18 cellular contexts compared by ENCODE assay signal in genomic region chr7:28687631-28688030, GRCh38.
DNase-seq lines count a peak whose midpoint lies in the region; ATAC-seq, FAIRE-seq and TF ChIP-seq lines count a peak whose summit lies in the region.
"Had no signal": no experiment of that assay in that cellular context is flagged by ENCODE, and none has a peak within 500 bp of the region (broad histone marks: within the 10 kb centered on the region; RNA-seq: fewer than 3 reads in every experiment).

No MANE protein-coding gene starts in this region.

- H3K27ac ChIP-seq in GM23338 (ENCODE audit: low read depth) (no peak overlapping the region), ascending aorta (peak overlapping the region; percentile 80 to 92), kidney (ENCODE audit: low read depth in 2 of 2, low read length in 2 of 2) (no peak overlapping the region)
- H3K27ac ChIP-seq: VCaP had no signal

- H3F3A ChIP-seq in GM23338 (replicated peaks; ENCODE audit: low read depth), result no peaks in the 10 kb centered on the region

- no peaks in the 10 kb centered on the region for H3K36me3 Mint-ChIP-seq in GM23338 (ENCODE audit: low read depth)
- no peaks in the 10 kb centered on the region for H3K36me3 Mint-ChIP-seq in activated CD4-positive, alpha-beta T cell treated with anti-CD3 and anti-CD28 coated beads, Interleukin-2, amount 10 ng/mL, durations not matched to agents 24 days and 14 days (ENCODE audit: low read depth)
- H3K36me3 Mint-ChIP-seq: activated naive CD8-positive, alpha-beta T cell; CD4-positive, CD25-positive, alpha-beta regulatory T cell had no signal

- H3K36me3 ChIP-seq in GM23338 (ENCODE audit: insufficient read depth) (no peaks in the 10 kb centered on the region), ascending aorta (no peaks in the 10 kb centered on the region), kidney (ENCODE audit: control insufficient read depth in 1 of 2, insufficient read depth in 2 of 2, low read length in 2 of 2) (no peaks in the 10 kb centered on the region), skeletal muscle satellite cell (ENCODE audit: insufficient read depth, low read length) (no peaks in the 10 kb centered on the region)

- no peaks in the 10 kb centered on the region for H3K79me2 ChIP-seq in GM23338 (replicated peaks; ENCODE audit: insufficient read depth)

- no peak for FAIRE-seq in kidney (lab: Jason Lieb, UNC)
- FAIRE-seq: HepG2 had no signal

- H3K4me2 ChIP-seq in GM23338 (peak overlapping the region; percentile 50; the same call in 1 of the 2 replicates), skeletal muscle satellite cell (ENCODE audit: low read length) (peak overlapping the region; percentile 80)

- H3K4me3 ChIP-seq in GM23338 (no peak overlapping the region), ascending aorta (peak overlapping the region in 1 of 2 donors; percentile 66), kidney (ENCODE audit: low read length in 2 of 2) (peak overlapping the region; percentile 1 to 30), skeletal muscle satellite cell (ENCODE audit: low read length) (peak overlapping the region; percentile 73)
- H3K4me3 ChIP-seq: lung had no signal

- intact Hi-C loops in ascending aorta (cut with DNase I), result loop anchor here (2.0 to 10.0 kb wide), 4 partner anchors 67 to 1597 kb away; partner anchors contain the start of genes HIBADH and ZNRF2
- intact Hi-C loops in kidney (cut with DNase I), result no loop called here
- intact Hi-C loops in activated CD4-positive, alpha-beta T cell treated with anti-CD3 and anti-CD28 coated beads, Interleukin-2, amount 10 ng/mL, durations not matched to agents 24 days and 14 days (cut with micrococcal nuclease), result no loop called here

- TF ChIP-seq CTCF in GM23338 (conservative IDR thresholded peaks at IDR 0.05; ENCODE audit: low read depth in 2 of 2) (no peak), ascending aorta (IDR thresholded peaks at IDR 0.05) (no peak), kidney (IDR thresholded peaks at IDR 0.05; ENCODE audit: borderline replicate concordance, extremely low read depth, insufficient read depth) (no peak)

- H3K27ac Mint-ChIP-seq in GM23338, result no peak overlapping the region
- H3K27ac Mint-ChIP-seq in activated CD4-positive, alpha-beta T cell treated with anti-CD3 and anti-CD28 coated beads, Interleukin-2, amount 10 ng/mL, durations not matched to agents 24 days and 14 days, result no peak overlapping the region
- H3K27ac Mint-ChIP-seq: activated naive CD8-positive, alpha-beta T cell; CD4-positive, CD25-positive, alpha-beta regulatory T cell; dendritic cell treated with granulocyte-macrophage colony-stimulating factor and Interleukin-4, amounts not matched to agents 40 ng/mL and 50 ng/mL, for 4 days; progenitor cell of endocrine pancreas; stimulated activated naive CD8-positive, alpha-beta T cell treated with anti-CD3 and anti-CD28 coated beads, Interleukin-15, Interleukin-2, amounts not matched to agents 100 ng/mL and 50 ng/mL, for 24 hours had no signal

- no peaks in the 10 kb centered on the region for H4K20me1 ChIP-seq in GM23338 (replicated peaks; ENCODE audit: insufficient read depth)

- peak overlapping the region; percentile 44; the same call in 1 of the 2 replicates for H2AFZ ChIP-seq in GM23338

- H3K9me2 ChIP-seq in GM23338 (ENCODE audit: insufficient read depth), result no peaks in the 10 kb centered on the region

- H3K9me3 Mint-ChIP-seq in GM23338, result no peaks in the 10 kb centered on the region
- H3K9me3 Mint-ChIP-seq in activated CD4-positive, alpha-beta T cell treated with anti-CD3 and anti-CD28 coated beads, Interleukin-2, amount 10 ng/mL, durations not matched to agents 24 days and 14 days, result no peaks in the 10 kb centered on the region
- H3K9me3 Mint-ChIP-seq: CD4-positive, CD25-positive, alpha-beta regulatory T cell; dendritic cell treated with granulocyte-macrophage colony-stimulating factor and Interleukin-4, amounts not matched to agents 40 ng/mL and 50 ng/mL, for 4 days; stimulated activated naive CD8-positive, alpha-beta T cell treated with anti-CD3 and anti-CD28 coated beads, Interleukin-15, Interleukin-2, amounts not matched to agents 100 ng/mL and 50 ng/mL, for 24 hours had no signal

- no peak overlapping the region for H3K4me3 Mint-ChIP-seq in GM23338
- no peak overlapping the region for H3K4me3 Mint-ChIP-seq in activated CD4-positive, alpha-beta T cell treated with anti-CD3 and anti-CD28 coated beads, Interleukin-2, amount 10 ng/mL, durations not matched to agents 24 days and 14 days
- H3K4me3 Mint-ChIP-seq: activated naive CD8-positive, alpha-beta T cell; CD4-positive, CD25-positive, alpha-beta regulatory T cell; dendritic cell treated with granulocyte-macrophage colony-stimulating factor and Interleukin-4, amounts not matched to agents 40 ng/mL and 50 ng/mL, for 4 days; stimulated activated naive CD8-positive, alpha-beta T cell treated with anti-CD3 and anti-CD28 coated beads, Interleukin-15, Interleukin-2, amounts not matched to agents 100 ng/mL and 50 ng/mL, for 24 hours had no signal

- H3K9ac ChIP-seq in kidney (ENCODE audit: low read length in 2 of 2), result peak overlapping the region in 1 of 2 donors; percentile 41
- H3K9ac ChIP-seq in skeletal muscle satellite cell (ENCODE audit: low read depth, low read length), result peak overlapping the region; percentile 92

- DNase-seq in GM23338 (ENCODE audit: low spot score), result no peak
- no peak for DNase-seq in ascending aorta (ENCODE audit: low spot score in 2 of 2)
- no peak for DNase-seq in kidney
- DNase-seq in activated CD4-positive, alpha-beta T cell treated with anti-CD3 and anti-CD28 coated beads for 1 hour, result no peak
- no peak for DNase-seq in activated CD4-positive, alpha-beta T cell treated with anti-CD3 and anti-CD28 coated beads, Interleukin-2, amount 10 ng/mL, durations not matched to agents 24 days and 14 days
- DNase-seq in NCI-H1436 (lab: John Stamatoyannopoulos, UW), result no peak
- DNase-seq: activated CD8-positive, alpha-beta memory T cell treated with anti-CD3 and anti-CD28 coated beads, Interleukin-2, amount 50 U/mL, for 4 hours; CD4-positive, CD25-positive, alpha-beta regulatory T cell; NCI-H774 had no signal

- peaks cover 3% of the 10 kb centered on the region; the same call in 2 of the 3 replicates for H3K4me1 Mint-ChIP-seq in GM23338
- H3K4me1 Mint-ChIP-seq in activated CD4-positive, alpha-beta T cell treated with anti-CD3 and anti-CD28 coated beads, Interleukin-2, amount 10 ng/mL, durations not matched to agents 24 days and 14 days, result no peaks in the 10 kb centered on the region

- ATAC-seq in GM23338 (no peak), GM21423 (IDR thresholded peaks at IDR 0.05; ENCODE audit: unreplicated experiment) (no peak)
- ATAC-seq: HepG2 had no signal

- peaks cover 18% of the 10 kb centered on the region for H3K4me1 ChIP-seq in GM23338 (ENCODE audit: insufficient read depth)
- H3K4me1 ChIP-seq in ascending aorta, result peaks cover 4 to 14% of the 10 kb centered on the region in 2 donors
- H3K4me1 ChIP-seq in kidney (ENCODE audit: control insufficient read depth in 1 of 2, insufficient read depth in 1 of 2, low read depth in 1 of 2, low read length in 2 of 2), result peaks cover 5% of the 10 kb centered on the region in 2 donors
- H3K4me1 ChIP-seq in skeletal muscle satellite cell (ENCODE audit: control insufficient read depth, insufficient read depth, low read length), result peaks cover 25% of the 10 kb centered on the region

- H3K9me3 ChIP-seq in ascending aorta (no peaks in the 10 kb centered on the region), kidney (ENCODE audit: control insufficient read depth in 1 of 2, low read length in 2 of 2) (no peaks in the 10 kb centered on the region), skeletal muscle satellite cell (replicated peaks; ENCODE audit: low read length) (no peaks in the 10 kb centered on the region)

- no peaks in the 10 kb centered on the region for H3K27me3 Mint-ChIP-seq in GM23338 (ENCODE audit: insufficient read depth, low read depth, poor library complexity)
- H3K27me3 Mint-ChIP-seq in activated CD4-positive, alpha-beta T cell treated with anti-CD3 and anti-CD28 coated beads, Interleukin-2, amount 10 ng/mL, durations not matched to agents 24 days and 14 days, result peaks cover 6% of the 10 kb centered on the region
- H3K27me3 Mint-ChIP-seq: CD4-positive, CD25-positive, alpha-beta regulatory T cell; dendritic cell treated with granulocyte-macrophage colony-stimulating factor and Interleukin-4, amounts not matched to agents 40 ng/mL and 50 ng/mL, for 4 days had no signal

- no peaks in the 10 kb centered on the region for H3K27me3 ChIP-seq in GM23338 (ENCODE audit: insufficient read depth)
- H3K27me3 ChIP-seq in ascending aorta, result no peaks in the 10 kb centered on the region
- H3K27me3 ChIP-seq in skeletal muscle satellite cell (ENCODE audit: control insufficient read depth, insufficient read depth, low read length), result no peaks in the 10 kb centered on the region

TF ChIP-seq in GM23338, 12 proteins besides CTCF, POLR2A, EP300 and RAD21 (continues in another document):
- no peak for TF ChIP-seq EZH2 (IDR thresholded peaks at IDR 0.05; ENCODE audit: low read depth, unreplicated experiment)
- no peak for TF ChIP-seq CREB1 (CRISPR knock-in tag; IDR thresholded peaks at IDR 0.05; ENCODE audit: low read depth)

Comparison
In these comparisons a context has a peak if more than half of its experiments do, and no peak if none do; other contexts are left out.
1. H3K27ac ChIP-seq: peak in ascending aorta (2 of 2); none in GM23338 (single experiment) and kidney (0 of 2).